ENCODE assay signal across 17 cellular contexts in the genomic region with DNA sequence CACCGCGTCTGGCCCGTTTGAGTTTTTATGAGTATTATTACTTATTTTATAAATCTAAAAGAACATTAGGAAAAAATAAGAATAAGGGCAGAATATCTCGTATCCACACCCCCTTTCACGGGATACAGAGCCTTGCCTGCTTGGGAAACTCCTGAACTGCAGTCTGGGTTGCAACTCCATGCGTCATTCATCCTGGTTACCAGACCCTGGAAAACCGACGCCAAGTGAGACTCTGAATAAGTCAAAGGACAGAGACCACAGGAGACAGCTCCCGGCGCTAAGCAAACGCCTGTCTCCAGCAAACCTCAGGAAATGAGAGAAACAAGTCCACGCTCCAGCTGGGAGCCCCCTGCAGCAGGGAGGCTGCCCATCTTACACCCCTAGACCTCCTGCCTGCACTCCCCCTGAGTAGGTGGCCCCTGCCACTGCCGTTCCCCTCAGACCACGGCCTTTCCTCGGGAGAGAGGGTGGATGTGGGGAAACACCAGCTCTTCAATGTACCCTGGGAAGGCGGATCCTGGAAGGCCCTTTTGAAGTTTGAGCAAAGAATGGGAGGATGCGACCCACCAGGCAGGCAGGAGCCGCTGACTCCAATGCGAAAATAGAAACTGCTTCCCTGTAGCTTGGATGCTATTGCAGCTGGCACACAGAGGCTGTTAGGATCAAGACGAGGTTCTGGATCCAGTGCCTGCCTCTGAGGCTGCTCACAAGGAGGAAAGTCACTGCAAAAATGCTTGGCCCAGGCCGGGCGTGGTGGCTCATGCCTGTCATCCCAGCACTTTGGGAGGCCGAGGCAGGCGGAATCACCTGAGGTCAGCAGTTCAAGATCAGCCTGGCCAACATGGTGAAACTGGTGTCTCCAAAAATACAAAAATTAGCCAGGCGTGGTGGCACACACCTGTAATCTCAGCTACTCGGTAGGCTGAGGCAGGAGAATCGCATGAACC. TPM values are rescaled to one million over a fixed set of nuclear protein-coding genes. Genes with fewer than 3 reads are reported as not detected.
DNase-seq lines count a peak whose midpoint lies in the region; ATAC-seq, FAIRE-seq and TF ChIP-seq lines count a peak whose summit lies in the region.
"Had no signal": no experiment of that assay in that cellular context is flagged by ENCODE, and none has a peak within 500 bp of the region (broad histone marks: within the 10 kb centered on the region; RNA-seq: fewer than 3 reads in every experiment).

No MANE protein-coding gene starts in this region.

- no peaks in the 10 kb centered on the region for H3K36me3 Mint-ChIP-seq in neural progenitor cell
- H3K36me3 Mint-ChIP-seq in activated naive CD8-positive, alpha-beta T cell treated with anti-CD3 and anti-CD28 coated beads, Interleukin-2, amount 50 U/mL, for 24 hours (ENCODE audit: low read depth): no peaks in the 10 kb centered on the region
- H3K36me3 Mint-ChIP-seq: activated naive CD4-positive, alpha-beta T cell treated with anti-CD3 and anti-CD28 coated beads, Interleukin-2, amount 10 ng/mL, durations not matched to agents 7 days and 5 days had no signal

- POLR2A ChIA-PET in Panc1 (lab: Charles Lee): interaction anchor here (0.7 kb wide), 1 partner anchor 109 kb away, joined by 13 read pairs; no protein-coding TSS in a partner anchor
- POLR2A ChIA-PET in endothelial cell of umbilical vein (lab: Charles Lee): no interaction called here

- 91 to 93% methylated on average over 27 of the region's 27 CpGs for WGBS in sigmoid colon, 2 donors

- H4K20me1 ChIP-seq in endothelial cell of umbilical vein (replicated peaks; ENCODE audit: control insufficient read depth, extremely low read depth, insufficient read depth, low read length) (no peaks in the 10 kb centered on the region), neural progenitor cell (ENCODE audit: low read depth) (peaks cover 21% of the 10 kb centered on the region)

- H3K27ac Mint-ChIP-seq in neural progenitor cell: peak overlapping the region; percentile 61
- no peak overlapping the region for H3K27ac Mint-ChIP-seq in activated naive CD8-positive, alpha-beta T cell treated with anti-CD3 and anti-CD28 coated beads, Interleukin-2, amount 50 U/mL, for 24 hours
- H3K27ac Mint-ChIP-seq: activated naive CD4-positive, alpha-beta T cell treated with anti-CD3 and anti-CD28 coated beads, Interleukin-2, amount 10 ng/mL, durations not matched to agents 7 days and 5 days had no signal

- H3K4me1 ChIP-seq in Panc1 (ENCODE audit: control insufficient read depth, insufficient read depth, low read length): peaks cover 37% of the 10 kb centered on the region
- peaks cover 39% of the 10 kb centered on the region for H3K4me1 ChIP-seq in endothelial cell of umbilical vein (ENCODE audit: control insufficient read depth, extremely low read depth, insufficient read depth, low read length)
- peaks cover 12% of the 10 kb centered on the region for H3K4me1 ChIP-seq in neural progenitor cell
- H3K4me1 ChIP-seq in sigmoid colon: peaks cover 0 to 21% (median 4%) of the 10 kb centered on the region in 4 donors

- no peak for TF ChIP-seq POLR2A in endothelial cell of umbilical vein (IDR thresholded peaks at IDR 0.05; ENCODE audit: low read depth, low read length)
- no peak for TF ChIP-seq POLR2A in sigmoid colon (IDR thresholded peaks at IDR 0.05)

- H3K9ac ChIP-seq in endothelial cell of umbilical vein (replicated peaks; ENCODE audit: extremely low read depth, insufficient read depth, low read length) (peak overlapping the region; percentile 19), neural progenitor cell (peak overlapping the region; percentile 42)

- intact Hi-C loops in Panc1 (cut with micrococcal nuclease; ENCODE audit: unreplicated experiment): no loop called here
- intact Hi-C loops in endothelial cell of umbilical vein (cut with micrococcal nuclease): no loop called here
- intact Hi-C loops in sigmoid colon (cut with DNase I): no loop called here

- peaks cover 13% of the 10 kb centered on the region for H3K27me3 Mint-ChIP-seq in neural progenitor cell (ENCODE audit: insufficient read depth, low read depth)
- H3K27me3 Mint-ChIP-seq in activated naive CD8-positive, alpha-beta T cell treated with anti-CD3 and anti-CD28 coated beads, Interleukin-2, amount 50 U/mL, for 24 hours: no peaks in the 10 kb centered on the region
- H3K27me3 Mint-ChIP-seq: activated naive CD4-positive, alpha-beta T cell treated with anti-CD3 and anti-CD28 coated beads, Interleukin-2, amount 10 ng/mL, durations not matched to agents 7 days and 5 days had no signal

- no peaks in the 10 kb centered on the region for H3K9me1 ChIP-seq in endothelial cell of umbilical vein (replicated peaks; ENCODE audit: control insufficient read depth, extremely low read depth, insufficient read depth, low read length)

- peak; percentile 47 for FAIRE-seq in endothelial cell of umbilical vein (lab: Jason Lieb, UNC)
- FAIRE-seq: HepG2 had no signal

- H3K36me3 ChIP-seq in Panc1 (ENCODE audit: control insufficient read depth, insufficient read depth, low read length): no peaks in the 10 kb centered on the region
- peaks cover 0 to 10% of the 10 kb centered on the region in 2 experiments for H3K36me3 ChIP-seq in endothelial cell of umbilical vein (ENCODE audit: control insufficient read depth in 2 of 2, extremely low read depth in 1 of 2, insufficient read depth in 2 of 2, low read length in 2 of 2)
- H3K36me3 ChIP-seq in neural progenitor cell: no peaks in the 10 kb centered on the region
- no peaks in the 10 kb centered on the region for H3K36me3 ChIP-seq in sigmoid colon

- in situ Hi-C loops in Panc1 (cut with HindIII; ENCODE audit: low pct_unique_long_range_greater_than_20kb, low sequenced_read_pairs): no loop called here

- peaks cover 38% of the 10 kb centered on the region for H3K4me1 Mint-ChIP-seq in neural progenitor cell
- peaks cover 12% of the 10 kb centered on the region for H3K4me1 Mint-ChIP-seq in activated naive CD8-positive, alpha-beta T cell treated with anti-CD3 and anti-CD28 coated beads, Interleukin-2, amount 50 U/mL, for 24 hours

- TF ChIP-seq CTCF in Panc1 (IDR thresholded peaks at IDR 0.05) (no peak), endothelial cell of umbilical vein (IDR thresholded peaks at IDR 0.05; ENCODE audit: extremely low read depth in 1 of 2, insufficient read depth in 1 of 2, low read depth in 1 of 2, low read length in 2 of 2) (no peak), neural progenitor cell (IDR thresholded peaks at IDR 0.05) (no peak), sigmoid colon (IDR thresholded peaks at IDR 0.05) (no peak)

- H3K4me3 Mint-ChIP-seq in neural progenitor cell: no peak overlapping the region
- H3K4me3 Mint-ChIP-seq in activated naive CD8-positive, alpha-beta T cell treated with anti-CD3 and anti-CD28 coated beads, Interleukin-2, amount 50 U/mL, for 24 hours: no peak overlapping the region
- H3K4me3 Mint-ChIP-seq: activated naive CD4-positive, alpha-beta T cell treated with anti-CD3 and anti-CD28 coated beads, Interleukin-2, amount 10 ng/mL, durations not matched to agents 7 days and 5 days; GM23338 had no signal

- H2AFZ ChIP-seq in endothelial cell of umbilical vein (ENCODE audit: low read depth, low read length) (no peak overlapping the region), neural progenitor cell (replicated peaks) (no peak overlapping the region)
- H2AFZ ChIP-seq: GM23338 had no signal

- CTCF ChIA-PET in Panc1 (lab: Charles Lee) (no interaction called here), endothelial cell of umbilical vein (lab: Charles Lee) (interaction anchor here (0.9 to 3.3 kb wide), 5 partner anchors 9 to 37 kb away, joined by 3 to 23 read pairs (median 6); no protein-coding TSS in a partner anchor)

- DNase-seq in AG20443 (ENCODE audit: low spot score) (peak; percentile 57), Panc1 (ENCODE audit: low read depth, low spot score) (no peak), endothelial cell of umbilical vein (ENCODE audit: low read depth, low spot score) (peak; percentile 69), neural progenitor cell (ENCODE audit: low spot score) (no peak), foreskin melanocyte (no peak), sigmoid colon (no peak)
- DNase-seq in activated naive CD8-positive, alpha-beta T cell treated with anti-CD3 and anti-CD28 coated beads, Interleukin-2, amount 50 U/mL, for 24 hours: no peak
- DNase-seq: ACHN; activated naive CD4-positive, alpha-beta T cell treated with anti-CD3 and anti-CD28 coated beads, Interleukin-2, amount 10 ng/mL, durations not matched to agents 7 days and 5 days; cerebellar nuclear complex; left cardiac atrium; NCI-H774; T-helper 2 cell had no signal

- no peak overlapping the region for H3K4me3 ChIP-seq in Panc1 (ENCODE audit: low read depth in 2 of 2, low read length in 2 of 2)
- H3K4me3 ChIP-seq in endothelial cell of umbilical vein (replicated peaks in 1 of 3; ENCODE audit: insufficient read depth in 1 of 3, low read depth in 1 of 3, low read length in 3 of 3): no peak overlapping the region
- no peak overlapping the region for H3K4me3 ChIP-seq in neural progenitor cell
- H3K4me3 ChIP-seq in sigmoid colon: no peak overlapping the region
- H3K4me3 ChIP-seq: GM23338 had no signal

- BruUV-seq in Panc1 (replicated peaks; lab: Mats Ljungman, UMichigan) (no TSS peak), endothelial cell of umbilical vein (replicated peaks; lab: Mats Ljungman, UMichigan) (no TSS peak)

- dilution Hi-C loops in endothelial cell of umbilical vein (cut with MboI; ENCODE audit: extremely low pct_ligation_motif_present, low sequenced_read_pairs): no loop called here

- no peaks in the 10 kb centered on the region for H3K9me3 ChIP-seq in Panc1 (ENCODE audit: control insufficient read depth, insufficient read depth, low read depth, low read length)
- H3K9me3 ChIP-seq in endothelial cell of umbilical vein (replicated peaks; ENCODE audit: control insufficient read depth, insufficient read depth, low read length): no peaks in the 10 kb centered on the region
- H3K9me3 ChIP-seq in neural progenitor cell (ENCODE audit: low read depth): no peaks in the 10 kb centered on the region
- no peaks in the 10 kb centered on the region for H3K9me3 ChIP-seq in sigmoid colon

- no peak for TF ChIP-seq EP300 in sigmoid colon (IDR thresholded peaks at IDR 0.05)

- H3K79me2 ChIP-seq in endothelial cell of umbilical vein (ENCODE audit: control insufficient read depth, insufficient read depth, low read length) (peaks cover 87% of the 10 kb centered on the region), neural progenitor cell (ENCODE audit: low read depth) (peaks cover 90% of the 10 kb centered on the region)

- peaks cover 5% of the 10 kb centered on the region for H3F3A ChIP-seq in neural progenitor cell (ENCODE audit: low read depth)

- ATAC-seq in Panc1 (no peak), HG03039 (IDR thresholded peaks at IDR 0.05; ENCODE audit: unreplicated experiment) (no peak)
- no peak for ATAC-seq in activated naive CD8-positive, alpha-beta T cell treated with anti-CD3 and anti-CD28 coated beads, Interleukin-2, amount 50 U/mL, for 24 hours
- ATAC-seq: HepG2, left cardiac atrium had no signal

- H3K27me3 ChIP-seq in Panc1 (ENCODE audit: control insufficient read depth, insufficient read depth, low read length): no peaks in the 10 kb centered on the region
- H3K27me3 ChIP-seq in endothelial cell of umbilical vein (ENCODE audit: control insufficient read depth in 2 of 2, insufficient read depth in 2 of 2, low read length in 2 of 2): no peaks in the 10 kb centered on the region
- H3K27me3 ChIP-seq in neural progenitor cell: no peaks in the 10 kb centered on the region
- no peaks in the 10 kb centered on the region for H3K27me3 ChIP-seq in sigmoid colon

- H3K27ac ChIP-seq in Panc1 (ENCODE audit: low read length): 0 out of 2 replicates have a peak overlapping the region, but pooled peaks have one; percentile 36
- H3K27ac ChIP-seq in endothelial cell of umbilical vein (ENCODE audit: insufficient read depth, low read depth, low read length): peak overlapping the region; percentile 99
- no peak overlapping the region for H3K27ac ChIP-seq in neural progenitor cell
- H3K27ac ChIP-seq in sigmoid colon: no peak overlapping the region
- H3K27ac ChIP-seq: RWPE1 had no signal

- H3K9me3 Mint-ChIP-seq in neural progenitor cell: no peaks in the 10 kb centered on the region
- H3K9me3 Mint-ChIP-seq in activated naive CD8-positive, alpha-beta T cell treated with anti-CD3 and anti-CD28 coated beads, Interleukin-2, amount 50 U/mL, for 24 hours: no peaks in the 10 kb centered on the region
- H3K9me3 Mint-ChIP-seq: activated naive CD4-positive, alpha-beta T cell treated with anti-CD3 and anti-CD28 coated beads, Interleukin-2, amount 10 ng/mL, durations not matched to agents 7 days and 5 days; GM23338 had no signal

- no peak overlapping the region for H3K4me2 ChIP-seq in endothelial cell of umbilical vein (ENCODE audit: insufficient read depth, low read length)
- H3K4me2 ChIP-seq in neural progenitor cell: peak overlapping the region; percentile 8

RNA-seq across cellular contexts. Expression of a gene that starts 37.7 kb away (rescaled TPM):
- total RNA-seq in Panc1 (2021; ENCODE audit: unreplicated experiment): 19.8 TPM
- 33.9 TPM for polyA plus RNA-seq in Panc1 (2012; ENCODE audit: insufficient read length)
- total RNA-seq in endothelial cell of umbilical vein: 5.2 and 6.5 TPM in 2 replicates
- 1.0 and 1.2 TPM in 2 replicates for polyA plus RNA-seq in endothelial cell of umbilical vein
- 0.96 and 1.0 TPM in 2 replicates for polyA plus RNA-seq in endothelial cell of umbilical vein (2011; cell fraction: cytosol; rRNA removed)
- 1.3 and 1.8 TPM in 2 replicates for polyA plus RNA-seq in endothelial cell of umbilical vein (2011; cell fraction: nucleus; rRNA removed)
- polyA plus RNA-seq in endothelial cell of umbilical vein (2012): 2.9 and 6.9 TPM in 2 replicates
- polyA minus RNA-seq in endothelial cell of umbilical vein: 1.4 and 1.9 TPM in 2 replicates
- 7.7 TPM for polyA minus RNA-seq in endothelial cell of umbilical vein (2011; cell fraction: cytosol; rRNA and poly(A)+ RNA removed)
- polyA minus RNA-seq in endothelial cell of umbilical vein (2011; cell fraction: nucleus; rRNA and poly(A)+ RNA removed): 1.4 and 1.5 TPM in 2 replicates
- 1.6 and 2.1 TPM in 2 replicates for total RNA-seq in neural progenitor cell (ENCODE audit: low replicate concordance)
- total RNA-seq in sigmoid colon: 1 to 10 TPM; 1.6 to 2.8 (median 1.7) TPM
- 1 to 10 TPM in 2 of 3 donors, under 1 TPM in 1; 0.92 to 3.7 (median 1.8) TPM for polyA plus RNA-seq in sigmoid colon

Comparison
In these comparisons a context has a peak if more than half of its experiments do, and no peak if none do; other contexts are left out.
1. DNase-seq: peak in AG20443 (single experiment) and endothelial cell of umbilical vein (single experiment); none in Panc1 (single experiment), neural progenitor cell (single experiment), foreskin melanocyte (single experiment), activated naive CD8-positive, alpha-beta T cell treated with anti-CD3 and anti-CD28 coated beads, Interleukin-2, amount 50 U/mL, for 24 hours (single experiment) and sigmoid colon (single experiment).
2. H3K27ac ChIP-seq: peak in Panc1 (single experiment) and endothelial cell of umbilical vein (single experiment); none in neural progenitor cell (single experiment) and sigmoid colon (0 of 4).